Comparison of ENCODE assay signal across 14 cellular contexts in the genomic region with DNA sequence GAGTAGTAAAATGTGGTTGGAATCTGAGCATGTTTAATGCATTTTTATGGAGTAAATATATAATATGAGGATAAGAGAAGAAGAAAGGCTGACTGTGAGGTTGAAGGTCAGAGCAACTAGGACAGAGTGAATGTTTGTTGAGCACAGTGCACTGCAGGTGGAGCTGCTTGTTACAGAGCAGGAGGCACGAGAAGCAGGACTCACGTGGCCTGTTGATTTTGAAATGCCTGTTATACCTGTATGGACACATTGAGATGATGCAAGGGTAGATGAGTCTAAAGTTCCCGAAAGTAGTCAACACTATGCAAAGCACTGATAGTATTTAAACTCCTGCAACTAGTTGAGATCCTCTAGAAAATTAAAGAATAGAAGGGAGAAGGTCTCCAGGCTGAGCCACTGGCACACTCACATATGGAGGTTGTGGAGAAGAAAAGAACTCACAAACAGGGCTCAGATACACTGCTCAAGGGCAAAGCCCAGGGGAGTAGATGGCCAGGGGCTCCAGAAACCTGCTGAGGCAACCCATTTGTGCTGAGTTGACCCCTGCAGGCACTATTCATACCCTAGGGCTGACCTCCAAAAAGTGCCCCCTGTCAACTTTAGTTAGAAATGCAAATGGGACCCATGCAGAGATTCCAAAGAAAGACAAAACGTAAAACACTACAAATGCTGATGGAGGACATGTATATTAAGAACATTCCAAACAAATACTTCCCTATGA.
A peak's percentile ranks its signal among the peaks of the same experiment; 100 is the strongest.
DNase-seq lines count a peak whose midpoint lies in the region; ATAC-seq, FAIRE-seq and TF ChIP-seq lines count a peak whose summit lies in the region.
"Had no signal": no experiment of that assay in that cellular context is flagged by ENCODE, and none has a peak within 500 bp of the region (broad histone marks: within the 10 kb centered on the region; RNA-seq: fewer than 3 reads in every experiment).

No MANE protein-coding gene starts in this region.

- no peak overlapping the region for H4K5ac ChIP-seq in H1 (ENCODE audit: insufficient read length, low read depth, low read length)

- H3K36me3 Mint-ChIP-seq in natural killer cell: peaks cover 11% of the 10 kb centered on the region

- no peak overlapping the region for H4K91ac ChIP-seq in H1 (replicated peaks; ENCODE audit: insufficient read length, low read length)

- POLR2A ChIA-PET in H1 (lab: Charles Lee; ENCODE audit: partially characterized antibody): no interaction called here

- no peaks in the 10 kb centered on the region for H3K4me1 Mint-ChIP-seq in natural killer cell

- H3K4me3 ChIP-seq in NT2/D1 (ENCODE audit: insufficient read length, low read depth): no peak overlapping the region
- no peak overlapping the region for H3K4me3 ChIP-seq in H1 (ENCODE audit: extremely low read depth in 1 of 4, insufficient read depth in 2 of 4, low read depth in 3 of 4, low read length in 4 of 4)

- no peaks in the 10 kb centered on the region for H3K79me2 ChIP-seq in H1 (ENCODE audit: control insufficient read depth in 1 of 2, insufficient read depth in 2 of 2, low read length in 2 of 2)

- H3K9me3 Mint-ChIP-seq in natural killer cell: peaks cover 27 to 34% of the 10 kb centered on the region in 2 donors

- H2AFZ ChIP-seq in H1 (ENCODE audit: low read length): no peak overlapping the region

- no peaks in the 10 kb centered on the region for H3K79me1 ChIP-seq in H1 (ENCODE audit: low read depth, low read length)

- TF ChIP-seq POLR2A in H1 (IDR thresholded peaks at IDR 0.05; ENCODE audit: control extremely low read depth in 1 of 2, low read depth in 2 of 2, low read length in 2 of 2): no peak

- no peak for TF ChIP-seq EP300 in H1 (IDR thresholded peaks at IDR 0.05; ENCODE audit: borderline replicate concordance in 1 of 2, low read depth in 2 of 2, low read length in 2 of 2)

- H3K18ac ChIP-seq in H1 (ENCODE audit: extremely low read depth, low read length): no peak overlapping the region

- TF ChIP-seq CTCF in H1 (IDR thresholded peaks at IDR 0.05; ENCODE audit: control extremely low read depth in 1 of 3, insufficient read depth in 1 of 3, low read depth in 1 of 3, low read length in 3 of 3) (no peak), natural killer cell (IDR thresholded peaks at IDR 0.05) (no peak)

- no peak overlapping the region for H2BK12ac ChIP-seq in H1 (ENCODE audit: low read depth, low read length)

- H4K20me1 ChIP-seq in H1 (replicated peaks in 1 of 2; ENCODE audit: control insufficient read depth in 1 of 2, insufficient read depth in 2 of 2, low read length in 2 of 2): no peaks in the 10 kb centered on the region

- TF ChIP-seq RAD21 in H1 (IDR thresholded peaks at IDR 0.05 in 1 of 2, conservative IDR thresholded peaks at IDR 0.05 in 1 of 2; ENCODE audit: low read depth in 2 of 2, low read length in 2 of 2): no peak

- CTCF ChIA-PET in H1 (lab: Charles Lee; ENCODE audit: partially characterized antibody): interaction anchor here (0.9 kb wide), 1 partner anchor 259 kb away, joined by 4 read pairs; no protein-coding TSS in a partner anchor

- H3K4me1 ChIP-seq in NT2/D1 (ENCODE audit: insufficient read depth, insufficient read length) (no peaks in the 10 kb centered on the region), H1 (replicated peaks in 1 of 4; ENCODE audit: control insufficient read depth in 3 of 4, insufficient read depth in 4 of 4, low read length in 3 of 4) (0 out of 7 replicates have a peak, but pooled peaks cover 0 to 2% (median 0%) of the 10 kb centered on the region in 4 experiments)

- H3K23me2 ChIP-seq in H1 (ENCODE audit: low read depth, low read length): no peaks in the 10 kb centered on the region

- peak; percentile 98 for ATAC-seq in esophagus mucosa
- ATAC-seq in natural killer cell: no peak
- no peak for ATAC-seq in HG03342 (IDR thresholded peaks at IDR 0.05; ENCODE audit: unreplicated experiment)

- no peak overlapping the region for H3K14ac ChIP-seq in H1 (ENCODE audit: insufficient read length)

- no peak overlapping the region for H3K56ac ChIP-seq in H1 (replicated peaks; ENCODE audit: insufficient read length, low read depth, low read length)

- H3K36me3 ChIP-seq in NT2/D1 (ENCODE audit: insufficient read depth, insufficient read length, low read length) (no peaks in the 10 kb centered on the region), H1 (ENCODE audit: control insufficient read depth in 2 of 4, insufficient read depth in 4 of 4, low read length in 3 of 4) (peaks cover 0 to 4% (median 0%) of the 10 kb centered on the region in 4 experiments; a peak in 1 of 8 replicates)

- H3K27me3 Mint-ChIP-seq in natural killer cell (ENCODE audit: low read depth in 2 of 2): no peaks in the 10 kb centered on the region
- H3K27me3 Mint-ChIP-seq: CD4-positive, alpha-beta T cell had no signal

- no peak overlapping the region for H2BK120ac ChIP-seq in H1 (replicated peaks; ENCODE audit: low read depth, low read length)

- DNase-seq in NT2/D1 (ENCODE audit: low read depth, low spot score) (peak; percentile 11), H1 (ENCODE audit: low read depth in 1 of 2, low spot score in 2 of 2) (no peak), natural killer cell (no peak), NCI-H128 (lab: John Stamatoyannopoulos, UW; ENCODE audit: unreplicated experiment) (no peak), AML-193 (lab: John Stamatoyannopoulos, UW) (no peak)
- DNase-seq: CD4-positive, alpha-beta T cell; DMS153; DMS79 treated with DMSO at 0.1 percent for 48 hours; GF-D8; HCEC 1CT had no signal

- peak; percentile 68 for FAIRE-seq in H1 (lab: Jason Lieb, UNC)

- no peak overlapping the region for H2AK5ac ChIP-seq in H1 (ENCODE audit: low read depth, low read length)

- H3K4me2 ChIP-seq in H1 (ENCODE audit: insufficient read depth in 1 of 2, low read depth in 2 of 2, low read length in 2 of 2): no peak overlapping the region
- H3K4me2 ChIP-seq: KMS-11 had no signal

- no peak overlapping the region for H3K27ac Mint-ChIP-seq in natural killer cell
- H3K27ac Mint-ChIP-seq: CD4-positive, alpha-beta T cell had no signal

- H3K4ac ChIP-seq in H1 (replicated peaks; ENCODE audit: insufficient read length, low read depth, low read length): no peak overlapping the region

- H3K27me3 ChIP-seq in NT2/D1 (ENCODE audit: insufficient read depth, insufficient read length): no peaks in the 10 kb centered on the region
- H3K27me3 ChIP-seq in H1 (replicated peaks in 1 of 4; ENCODE audit: control insufficient read depth in 3 of 4, extremely low read depth in 1 of 4, insufficient read depth in 3 of 4, low read length in 3 of 4): no peaks in the 10 kb centered on the region

- H2BK5ac ChIP-seq in H1 (ENCODE audit: low read depth, low read length): no peak overlapping the region

- no peak overlapping the region for H3K4me3 Mint-ChIP-seq in natural killer cell
- H3K4me3 Mint-ChIP-seq: CD4-positive, alpha-beta T cell had no signal

- H3K9ac ChIP-seq in NT2/D1 (ENCODE audit: insufficient read length, low read depth) (no peak overlapping the region), H1 (replicated peaks in 1 of 4; ENCODE audit: extremely low read depth in 1 of 4, low read depth in 3 of 4, low read length in 3 of 4) (no peak overlapping the region; a peak in 1 of 7 replicates)
- H3K9ac ChIP-seq: KMS-11 had no signal

- no peak overlapping the region for H2BK15ac ChIP-seq in H1 (ENCODE audit: low read length)

- intact Hi-C loops in natural killer cell (cut with micrococcal nuclease): no loop called here

- peaks cover 36% of the 10 kb centered on the region for H3K9me3 ChIP-seq in NT2/D1 (ENCODE audit: insufficient read depth, low read length)
- peaks cover 10 to 22% of the 10 kb centered on the region in 2 experiments; a peak in 3 of 4 replicates for H3K9me3 ChIP-seq in H1 (ENCODE audit: insufficient read depth in 2 of 2, low read depth in 1 of 2, low read length in 1 of 2)

- WGBS in H1 (ENCODE audit: extremely low coverage in 1 of 2, insufficient coverage in 1 of 2, insufficient read length in 1 of 2, insufficient replicate concordance in 2 of 2, low coverage in 1 of 2, low lambda C conversion rate in 2 of 2, missing lambda C conversion rate in 1 of 2), 2 experiments: 72% methylated on average over 4 of the region's 4 CpGs; no CpG with 5 or more reads in 1 of the 2 experiments

- H3K27ac ChIP-seq in H1 (ENCODE audit: low read depth, low read length): no peak overlapping the region
- H3K27ac ChIP-seq: C4-2B, KMS-11 had no signal

- no peak overlapping the region for H2BK20ac ChIP-seq in H1 (ENCODE audit: low read length)

- H4K8ac ChIP-seq in H1 (ENCODE audit: extremely low read depth, insufficient read depth, low read length): no peak overlapping the region

- no peak overlapping the region for H3K23ac ChIP-seq in H1 (ENCODE audit: insufficient read length)

TF ChIP-seq in H1, 55 proteins besides CTCF, POLR2A, EP300 and RAD21:
- TF ChIP-seq EGR1 (IDR thresholded peaks at IDR 0.05; ENCODE audit: borderline replicate concordance, low read depth, low read length) (no peak), POU5F1 (IDR thresholded peaks at IDR 0.05; ENCODE audit: low read depth, low read length) (no peak), TCF12 (IDR thresholded peaks at IDR 0.05; ENCODE audit: low read depth, low read length) (no peak), NANOG (IDR thresholded peaks at IDR 0.05; ENCODE audit: insufficient read depth, low read depth, low read length, poor library complexity, severe bottlenecking) (peak; percentile 19), KDM1A (IDR thresholded peaks at IDR 0.05; ENCODE audit: borderline replicate concordance, low read length) (no peak), SP1 (IDR thresholded peaks at IDR 0.05; ENCODE audit: low read depth, low read length) (no peak), CTBP2 (IDR thresholded peaks at IDR 0.05; ENCODE audit: borderline replicate concordance, insufficient read depth, insufficient read length, low read length) (no peak)
- TF ChIP-seq, protein P1, sequence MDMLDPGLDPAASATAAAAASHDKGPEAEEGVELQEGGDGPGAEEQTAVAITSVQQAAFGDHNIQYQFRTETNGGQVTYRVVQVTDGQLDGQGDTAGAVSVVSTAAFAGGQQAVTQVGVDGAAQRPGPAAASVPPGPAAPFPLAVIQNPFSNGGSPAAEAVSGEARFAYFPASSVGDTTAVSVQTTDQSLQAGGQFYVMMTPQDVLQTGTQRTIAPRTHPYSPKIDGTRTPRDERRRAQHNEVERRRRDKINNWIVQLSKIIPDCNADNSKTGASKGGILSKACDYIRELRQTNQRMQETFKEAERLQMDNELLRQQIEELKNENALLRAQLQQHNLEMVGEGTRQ (IDR thresholded peaks at IDR 0.05; ENCODE audit: low read length): no peak
TF ChIP-seq in H1: peak in this region for 1.
